ENCODE assay signal across 12 cellular contexts in the genomic region with DNA sequence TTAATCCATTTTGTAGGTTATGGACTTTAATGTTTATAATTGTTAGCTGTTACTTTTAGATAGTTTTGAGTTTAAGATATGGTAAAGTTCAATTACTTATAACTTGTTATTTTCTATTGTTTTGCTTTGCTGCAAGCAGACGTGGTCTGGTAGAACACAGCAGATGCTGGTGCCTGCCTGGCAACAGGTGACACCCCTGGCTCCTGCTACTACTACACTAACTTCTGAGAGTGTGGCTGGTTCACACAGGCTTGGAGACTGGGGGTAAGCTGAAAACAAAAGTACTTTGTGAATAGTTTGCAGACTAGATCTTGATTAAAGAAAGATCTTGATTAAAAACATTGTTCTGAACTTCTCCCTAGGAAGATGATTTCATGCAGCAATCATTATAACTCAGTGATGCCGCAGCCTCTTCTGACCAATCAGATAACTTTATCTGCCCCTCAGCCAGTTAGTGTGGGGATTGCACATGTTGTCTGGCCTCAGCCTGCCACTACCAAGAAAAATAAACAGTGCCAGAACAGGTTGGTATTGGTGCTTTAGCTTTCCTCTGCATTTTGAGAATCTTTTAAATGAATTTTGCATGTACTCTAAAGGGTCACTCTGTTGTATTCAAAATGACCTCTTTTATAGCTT. TPM values are rescaled to one million over a fixed set of nuclear protein-coding genes. Genes with fewer than 3 reads are reported as not detected.
DNase-seq lines count a peak whose midpoint lies in the region; ATAC-seq and TF ChIP-seq lines count a peak whose summit lies in the region.
"Had no signal": no experiment of that assay in that cellular context is flagged by ENCODE, and none has a peak within 500 bp of the region (broad histone marks: within the 10 kb centered on the region; RNA-seq: fewer than 3 reads in every experiment).

No MANE protein-coding gene starts in this region.

- no peak overlapping the region for H3K4me3 ChIP-seq in BE2C (ENCODE audit: low read depth, low read length)
- H3K4me3 ChIP-seq: ascending aorta had no signal

- intact Hi-C loops in sciatic nerve (cut with DNase I), result no loop called here

- no peak for TF ChIP-seq CTCF in BE2C (IDR thresholded peaks at IDR 0.05; ENCODE audit: low read depth, low read length)

- ATAC-seq in GM18907 (IDR thresholded peaks at IDR 0.05; ENCODE audit: unreplicated experiment) (peak; percentile 81), HG02623 (IDR thresholded peaks at IDR 0.05; ENCODE audit: unreplicated experiment) (peak; percentile 87), HG03565 (IDR thresholded peaks at IDR 0.05; ENCODE audit: unreplicated experiment) (peak; percentile 85), esophagus mucosa (no peak), sciatic nerve (no peak)
- ATAC-seq: Panc1 had no signal

- no peaks in the 10 kb centered on the region for H3K4me1 ChIP-seq in BE2C
- H3K4me1 ChIP-seq: ascending aorta had no signal

- no peaks in the 10 kb centered on the region for H3K9me3 ChIP-seq in BE2C
- H3K9me3 ChIP-seq: ascending aorta had no signal

- no peaks in the 10 kb centered on the region for H3K27me3 ChIP-seq in BE2C
- H3K27me3 ChIP-seq: ascending aorta had no signal

- H3K36me3 ChIP-seq in BE2C, result 0 out of 2 replicates have a peak, but pooled peaks cover 2% of the 10 kb centered on the region

- DNase-seq in BE2C (peak; percentile 11), 8988T (no peak), NCI-H774 (lab: John Stamatoyannopoulos, UW) (no peak), sciatic nerve (ENCODE audit: low spot score) (no peak)
- DNase-seq: NCI-H2029 treated with DMSO at 0.1 percent for 48 hours, T1000 had no signal

RNA-seq across cellular contexts. Expression of gene KIAA1549L, which starts 28.3 kb away (rescaled TPM):
- polyA plus RNA-seq in BE2C (2012; ENCODE audit: insufficient read depth, insufficient read length, low read depth), result not detected
- total RNA-seq in esophagus mucosa (0.48 TPM), sciatic nerve (10.6 TPM)
- total RNA-seq: ascending aorta had no signal

Comparison
In these comparisons a context has a peak if more than half of its experiments do, and no peak if none do; other contexts are left out.
1. ATAC-seq: peak in GM18907 (single experiment), HG02623 (single experiment) and HG03565 (single experiment); none in esophagus mucosa (single experiment) and sciatic nerve (single experiment).